8 cellular contexts compared by ENCODE assay signal in the genomic region with DNA sequence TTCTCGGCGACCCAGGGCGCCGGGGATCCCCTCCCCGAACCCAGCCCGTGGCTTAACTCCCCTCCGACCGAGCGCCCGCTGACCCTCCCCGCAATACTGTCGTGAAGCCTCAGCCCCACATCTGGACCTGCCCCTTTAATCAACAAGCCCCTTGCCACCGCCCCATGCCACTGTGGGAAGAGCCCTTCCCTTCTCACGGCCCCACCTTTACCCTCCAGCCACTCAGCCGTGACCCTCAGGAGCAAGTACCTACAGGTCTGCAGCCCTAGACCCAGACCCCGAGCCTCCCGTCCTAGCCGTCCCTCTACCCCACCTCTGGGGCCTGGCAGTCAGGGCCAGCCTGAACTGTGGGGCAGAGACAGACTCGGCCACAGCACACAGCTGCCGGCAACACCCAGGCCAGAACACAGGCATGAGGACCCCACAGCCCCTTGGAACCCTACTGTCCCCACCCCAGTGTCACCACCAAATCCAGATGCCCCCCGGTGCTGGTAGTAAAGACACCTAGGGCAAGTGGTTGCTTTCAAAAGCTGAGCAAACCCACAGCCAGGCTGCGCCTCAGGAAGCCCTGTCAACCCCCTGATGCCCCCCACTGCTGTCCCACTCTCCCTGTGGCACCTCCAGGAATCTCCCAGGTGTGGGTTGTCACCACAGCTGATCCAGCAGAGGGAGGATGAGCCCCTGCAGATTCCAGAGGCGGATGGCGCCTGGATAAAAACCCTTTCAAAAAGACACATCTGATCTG. TPM values are rescaled to one million over a fixed set of nuclear protein-coding genes. Genes with fewer than 3 reads are reported as not detected.
A peak's percentile ranks its signal among the peaks of the same experiment; 100 is the strongest.
DNase-seq lines count a peak whose midpoint lies in the region; ATAC-seq and TF ChIP-seq lines count a peak whose summit lies in the region.

No MANE protein-coding gene starts in this region.

- H3K27me3 ChIP-seq in psoas muscle (ENCODE audit: insufficient read depth in 3 of 3, low read length in 2 of 3) (peaks cover 0 to 6% (median 0%) of the 10 kb centered on the region in 3 donors), Karpas-422 (ENCODE audit: low read length) (no peaks in the 10 kb centered on the region)

- intact Hi-C loops in Right ventricle myocardium inferior (cut with DNase I): loop anchor here (5.0 kb wide), 1 partner anchor 40 kb away; no protein-coding TSS in a partner anchor
- intact Hi-C loops in psoas muscle (cut with DNase I): no loop called here

- no peak overlapping the region for H2AFZ ChIP-seq in Karpas-422 (ENCODE audit: low read length)

- H3K4me1 ChIP-seq in ES-I3 (ENCODE audit: insufficient read depth, low read length) (peaks cover 21% of the 10 kb centered on the region), psoas muscle (no peaks in the 10 kb centered on the region), Karpas-422 (ENCODE audit: low read length) (no peaks in the 10 kb centered on the region)

- 19 to 31% (median 27%) methylated on average over 23 to 24 of the region's 24 CpGs for whole genome bisulfite sequencing in psoas muscle, 3 donors

- ATAC-seq in Right ventricle myocardium inferior: peak; percentile 9
- peak; percentile 3 to 24 (median 11) for ATAC-seq in psoas muscle
- no peak for ATAC-seq in HG02885 (IDR thresholded peaks at IDR 0.05; ENCODE audit: poor library complexity, unreplicated experiment)
- no peak for ATAC-seq in GM18498 (IDR thresholded peaks at IDR 0.05; ENCODE audit: unreplicated experiment)

- H3K27ac ChIP-seq in psoas muscle (no peak overlapping the region), Karpas-422 (ENCODE audit: low read length) (no peak overlapping the region)

- H3K36me3 ChIP-seq in ES-I3 (ENCODE audit: insufficient read depth, low read length) (no peaks in the 10 kb centered on the region), psoas muscle (ENCODE audit: insufficient read depth in 1 of 2, low read depth in 1 of 2) (no peaks in the 10 kb centered on the region), Karpas-422 (ENCODE audit: insufficient read depth, low read length) (no peaks in the 10 kb centered on the region)

- no peaks in the 10 kb centered on the region for H3K9me3 ChIP-seq in ES-I3 (ENCODE audit: control insufficient read depth, insufficient read depth, low read length)
- no peaks in the 10 kb centered on the region for H3K9me3 ChIP-seq in psoas muscle
- no peaks in the 10 kb centered on the region for H3K9me3 ChIP-seq in Karpas-422 (ENCODE audit: low read length)

- DNase-seq in Right ventricle myocardium inferior (ENCODE audit: missing footprints) (peak; percentile 56), psoas muscle (no peak), NCI-H128 (lab: John Stamatoyannopoulos, UW; ENCODE audit: unreplicated experiment) (no peak), Karpas-422 (no peak)

- H3K9ac ChIP-seq in ES-I3 (ENCODE audit: low read depth, low read length) (peak overlapping the region; percentile 95), Karpas-422 (ENCODE audit: low read length) (no peak overlapping the region)

- no peaks in the 10 kb centered on the region for H3K79me2 ChIP-seq in Karpas-422 (ENCODE audit: low read length)

- TF ChIP-seq CTCF in WI38 (IDR thresholded peaks at IDR 0.05; ENCODE audit: low read depth, low read length) (no peak), psoas muscle (IDR thresholded peaks at IDR 0.05) (no peak)

- no peaks in the 10 kb centered on the region for H3K9me2 ChIP-seq in Karpas-422 (replicated peaks; ENCODE audit: insufficient read depth, low read length)

- no peaks in the 10 kb centered on the region for H4K20me1 ChIP-seq in Karpas-422 (ENCODE audit: insufficient read depth, low read depth, low read length)

- no peak overlapping the region for H3K4me2 ChIP-seq in Karpas-422 (ENCODE audit: low read depth, low read length, poor library complexity, severe bottlenecking)

- H3K4me3 ChIP-seq in WI38 (ENCODE audit: low read depth, low read length): peak overlapping the region; percentile 57
- H3K4me3 ChIP-seq in psoas muscle: peak overlapping the region; percentile 65
- H3K4me3 ChIP-seq in Karpas-422 (ENCODE audit: low read length): no peak overlapping the region

RNA-seq across cellular contexts. Expression of a gene that starts 1.4 kb away (rescaled TPM):
- total RNA-seq in Right ventricle myocardium inferior (4.5 TPM), psoas muscle (1 to 10 TPM in 1 of 4 donors, under 1 TPM in 3; 0.42 to 1.8 (median 0.61) TPM)
- polyA plus RNA-seq in psoas muscle: under 1 TPM; 0.39 to 0.75 (median 0.55) TPM
- not detected in 2 replicates for total RNA-seq in Karpas-422 (2014; rRNA removed; shearing (Covaris generic); ENCODE audit: low replicate concordance)

Comparison
In these comparisons a context has a peak if more than half of its experiments do, and no peak if none do; other contexts are left out.
1. ATAC-seq: peak in Right ventricle myocardium inferior (single experiment) and psoas muscle (4 of 4); none in HG02885 (single experiment) and GM18498 (single experiment).